Comparison of ENCODE assay signal across 15 cellular contexts in the genomic region with DNA sequence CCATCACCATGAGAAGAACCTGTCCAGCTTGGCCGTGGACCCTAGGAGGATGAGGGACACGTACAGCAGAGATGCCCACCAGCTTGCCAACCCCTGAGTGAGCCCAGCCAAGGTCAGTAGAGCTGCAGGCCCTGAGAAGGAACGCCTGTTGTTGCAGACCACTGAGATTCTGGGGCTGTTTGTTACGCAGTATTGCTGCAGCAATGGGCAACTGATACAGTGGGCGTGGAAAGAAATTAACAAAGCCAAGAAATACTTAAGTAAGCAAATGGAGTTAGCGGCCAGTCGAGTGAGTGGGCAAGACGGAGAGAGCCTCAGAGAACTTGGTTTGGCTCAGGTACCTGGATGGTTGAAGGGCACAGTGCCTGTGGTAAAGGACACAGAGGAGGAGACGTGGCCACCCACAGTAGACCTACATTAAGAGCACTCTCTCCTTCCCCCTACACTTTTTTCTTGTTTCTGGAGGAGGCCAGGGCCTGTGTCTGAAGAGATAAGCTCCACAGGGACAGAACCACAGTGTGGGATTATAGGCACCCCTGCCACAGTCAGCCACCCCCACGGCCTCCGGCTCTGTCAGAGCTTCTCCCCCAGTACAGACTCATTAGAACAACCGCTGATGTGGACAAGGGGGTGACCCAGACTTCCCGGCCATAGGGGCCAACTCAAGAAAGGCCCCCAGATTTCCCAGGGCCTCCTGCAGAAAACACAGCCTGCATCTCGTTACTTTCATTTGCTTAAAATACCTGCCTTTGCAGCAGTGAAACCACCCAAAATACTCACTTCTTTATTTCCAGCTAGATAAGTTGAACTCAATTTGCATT. TPM values are rescaled to one million over a fixed set of nuclear protein-coding genes. Genes with fewer than 3 reads are reported as not detected.
DNase-seq lines count a peak whose midpoint lies in the region; ATAC-seq lines count a peak whose summit lies in the region.
"Had no signal": no experiment of that assay in that cellular context is flagged by ENCODE, and none has a peak within 500 bp of the region (broad histone marks: within the 10 kb centered on the region; RNA-seq: fewer than 3 reads in every experiment).

No MANE protein-coding gene starts in this region.

- H3K9me3 Mint-ChIP-seq in IgD-negative memory B cell, result no peaks in the 10 kb centered on the region
- H3K9me3 Mint-ChIP-seq in stimulated activated memory B cell treated with anti-CD40 and anti-IgM and Interleukin-4, amounts not matched to agents 10 μg/mL and 1 μg/mL and 100 μg/mL, for 72 hours, result peaks cover 5% of the 10 kb centered on the region
- no peaks in the 10 kb centered on the region for H3K9me3 Mint-ChIP-seq in activated CD4-positive, alpha-beta T cell treated with anti-CD3 and anti-CD28 coated beads for 36 hours (ENCODE audit: low read depth)
- H3K9me3 Mint-ChIP-seq: activated CD4-positive, alpha-beta memory T cell treated with anti-CD3 and anti-CD28 coated beads for 36 hours had no signal

- intact Hi-C loops in activated CD4-positive, alpha-beta T cell treated with anti-CD3 and anti-CD28 coated beads for 36 hours (cut with DNase I, micrococcal nuclease), result no loop called here

- peak overlapping the region; percentile 27 to 96 (median 90) for H3K27ac Mint-ChIP-seq in IgD-negative memory B cell
- peak overlapping the region; percentile 87 for H3K27ac Mint-ChIP-seq in stimulated activated memory B cell treated with anti-CD40 and anti-IgM and Interleukin-4, amounts not matched to agents 10 μg/mL and 1 μg/mL and 100 μg/mL, for 72 hours
- no peak overlapping the region for H3K27ac Mint-ChIP-seq in activated CD4-positive, alpha-beta T cell treated with anti-CD3 and anti-CD28 coated beads for 36 hours
- H3K27ac Mint-ChIP-seq: activated CD4-positive, alpha-beta memory T cell treated with anti-CD3 and anti-CD28 coated beads for 36 hours; HFFc6 had no signal

- peaks cover 11% of the 10 kb centered on the region for H3K27me3 Mint-ChIP-seq in IgD-negative memory B cell
- no peaks in the 10 kb centered on the region for H3K27me3 Mint-ChIP-seq in stimulated activated memory B cell treated with anti-CD40 and anti-IgM and Interleukin-4, amounts not matched to agents 10 μg/mL and 1 μg/mL and 100 μg/mL, for 72 hours
- no peaks in the 10 kb centered on the region for H3K27me3 Mint-ChIP-seq in activated CD4-positive, alpha-beta T cell treated with anti-CD3 and anti-CD28 coated beads for 36 hours
- H3K27me3 Mint-ChIP-seq: activated CD4-positive, alpha-beta memory T cell treated with anti-CD3 and anti-CD28 coated beads for 36 hours had no signal

- CTCF ChIA-PET in activated CD4-positive, alpha-beta T cell treated with anti-CD3 and anti-CD28 coated beads for 36 hours (lab: Charles Lee), result interaction anchor here (0.7 kb wide), 1 partner anchor 18 kb away, joined by 3 read pairs; no protein-coding TSS in a partner anchor

- peak; percentile 64 for ATAC-seq in GM18511 (IDR thresholded peaks at IDR 0.05; ENCODE audit: unreplicated experiment)
- ATAC-seq in GM21390 (IDR thresholded peaks at IDR 0.05; ENCODE audit: unreplicated experiment), result peak; percentile 40
- ATAC-seq in stimulated activated memory B cell treated with anti-CD40 and anti-IgM and Interleukin-4, amounts not matched to agents 10 μg/mL and 1 μg/mL and 100 μg/mL, for 72 hours, result peak; percentile 61
- no peak for ATAC-seq in activated CD4-positive, CD25-positive, alpha-beta regulatory T cell treated with anti-CD3 and anti-CD28 coated beads, Interleukin-2, amount 50 U/mL, for 24 hours
- no peak for ATAC-seq in activated CD4-positive, alpha-beta T cell treated with anti-CD3 and anti-CD28 coated beads for 36 hours
- ATAC-seq: Right ventricle myocardium inferior had no signal

- POLR2A ChIA-PET in activated CD4-positive, alpha-beta T cell treated with anti-CD3 and anti-CD28 coated beads for 36 hours (lab: Charles Lee), result interaction anchor here (0.7 kb wide), 1 partner anchor 292 kb away, joined by 4 read pairs; no protein-coding TSS in a partner anchor

- peaks cover 61 to 70% (median 69%) of the 10 kb centered on the region in 3 donors for H3K4me1 Mint-ChIP-seq in IgD-negative memory B cell
- peaks cover 90% of the 10 kb centered on the region for H3K4me1 Mint-ChIP-seq in stimulated activated memory B cell treated with anti-CD40 and anti-IgM and Interleukin-4, amounts not matched to agents 10 μg/mL and 1 μg/mL and 100 μg/mL, for 72 hours
- no peaks in the 10 kb centered on the region for H3K4me1 Mint-ChIP-seq in activated CD4-positive, alpha-beta T cell treated with anti-CD3 and anti-CD28 coated beads for 36 hours

- H3K4me3 Mint-ChIP-seq in IgD-negative memory B cell, result peak overlapping the region; percentile 45 to 90 (median 68)
- peak overlapping the region; percentile 70 for H3K4me3 Mint-ChIP-seq in stimulated activated memory B cell treated with anti-CD40 and anti-IgM and Interleukin-4, amounts not matched to agents 10 μg/mL and 1 μg/mL and 100 μg/mL, for 72 hours
- H3K4me3 Mint-ChIP-seq in activated CD4-positive, alpha-beta T cell treated with anti-CD3 and anti-CD28 coated beads for 36 hours, result no peak overlapping the region
- H3K4me3 Mint-ChIP-seq: activated CD4-positive, alpha-beta memory T cell treated with anti-CD3 and anti-CD28 coated beads for 36 hours; HFFc6 had no signal

- peaks cover 5% of the 10 kb centered on the region for H3K36me3 Mint-ChIP-seq in IgD-negative memory B cell
- peaks cover 10% of the 10 kb centered on the region for H3K36me3 Mint-ChIP-seq in stimulated activated memory B cell treated with anti-CD40 and anti-IgM and Interleukin-4, amounts not matched to agents 10 μg/mL and 1 μg/mL and 100 μg/mL, for 72 hours
- H3K36me3 Mint-ChIP-seq in activated CD4-positive, alpha-beta T cell treated with anti-CD3 and anti-CD28 coated beads for 36 hours (ENCODE audit: low read depth), result no peaks in the 10 kb centered on the region
- H3K36me3 Mint-ChIP-seq: activated CD4-positive, alpha-beta memory T cell treated with anti-CD3 and anti-CD28 coated beads for 36 hours had no signal

- DNase-seq in SK-N-DZ (ENCODE audit: low spot score), result no peak
- DNase-seq in activated CD4-positive, alpha-beta T cell treated with anti-CD3 and anti-CD28 coated beads for 36 hours, result no peak
- DNase-seq: activated CD4-positive, alpha-beta memory T cell treated with anti-CD3 and anti-CD28 coated beads for 36 hours; activated T-cell treated with anti-CD3 and anti-CD28 coated beads, Interleukin-2, amount 50 U/mL, for 48 hours; DND-41; effector CD4-positive, alpha-beta T cell; HFFc6; posterior cingulate gyrus; T-helper 9 cell had no signal

RNA-seq across cellular contexts. Expression of a gene that starts 40.1 kb away (rescaled TPM):
- 84.6 TPM for polyA plus RNA-seq in IgD-negative memory B cell
- polyA plus RNA-seq in SK-N-DZ (2014; cell fraction: cytosol; rRNA removed), result 226 and 229 TPM in 2 replicates
- polyA plus RNA-seq in SK-N-DZ (2014; cell fraction: nucleus; rRNA removed), result 179 and 202 TPM in 2 replicates
- 10 to 100 TPM; 69.1 to 74.4 TPM for total RNA-seq in activated CD4-positive, alpha-beta T cell treated with anti-CD3 and anti-CD28 coated beads for 36 hours

Comparison
In these comparisons a context has a peak if more than half of its experiments do, and no peak if none do; other contexts are left out.
1. ATAC-seq: peak in GM18511 (single experiment), GM21390 (single experiment) and stimulated activated memory B cell treated with anti-CD40 and anti-IgM and Interleukin-4, amounts not matched to agents 10 μg/mL and 1 μg/mL and 100 μg/mL, for 72 hours (single experiment); none in activated CD4-positive, CD25-positive, alpha-beta regulatory T cell treated with anti-CD3 and anti-CD28 coated beads, Interleukin-2, amount 50 U/mL, for 24 hours (0 of 2) and activated CD4-positive, alpha-beta T cell treated with anti-CD3 and anti-CD28 coated beads for 36 hours (single experiment).